18 cellular contexts compared by ENCODE assay signal in the genomic region with DNA sequence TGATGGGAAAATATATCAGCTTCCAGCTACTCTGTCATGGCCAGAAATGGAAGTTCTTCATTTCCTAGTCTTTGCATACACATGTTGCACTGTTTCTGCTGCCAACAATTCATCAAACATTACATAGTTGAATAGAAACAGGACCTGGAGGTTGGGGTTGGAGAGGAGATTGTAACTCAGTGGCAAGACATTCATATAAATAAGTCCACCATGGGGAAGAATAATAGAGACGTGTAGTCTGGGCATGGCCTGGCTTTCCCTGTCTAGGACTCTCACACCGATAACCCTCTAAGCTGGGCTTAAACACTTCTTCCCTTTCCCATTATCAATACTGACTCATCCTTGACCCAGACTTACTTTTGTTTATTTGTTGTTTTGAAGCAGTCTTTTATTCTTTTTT.
"Had no signal": no experiment of that assay in that cellular context is flagged by ENCODE, and none has a peak within 500 bp of the region (broad histone marks: within the 10 kb centered on the region; RNA-seq: fewer than 3 reads in every experiment).

No MANE protein-coding gene starts in this region.

- DNase-seq: KBM-7, MG63, NCI-H1092, NCI-H1417 treated with DMSO at 0.1 percent for 48 hours, NCI-H146, NCI-H1694 treated with DMSO at 0.1 percent for 48 hours, NCI-H1930, NCI-H2081, NCI-H2107, NCI-H446, NCI-H510A, NCI-H524 treated with DMSO at 0.1 percent for 48 hours, NCI-H69, NCI-H774, SHP77, SW 1271 had no signal

- H3K27ac ChIP-seq: RWPE1 had no signal

- H3K36me3 ChIP-seq: MG63 had no signal

- H3K27me3 ChIP-seq: MG63 had no signal

- H3K4me3 ChIP-seq: MG63 had no signal

- ATAC-seq: Panc1 had no signal
